In genomic region chr9:134662143-134662876, GRCh38 we compare ENCODE assay signal across 9 cellular contexts. TPM values are rescaled to one million over a fixed set of nuclear protein-coding genes. Genes with fewer than 3 reads are reported as not detected.
A peak's percentile ranks its signal among the peaks of the same experiment; 100 is the strongest.
DNase-seq lines count a peak whose midpoint lies in the region; ATAC-seq and TF ChIP-seq lines count a peak whose summit lies in the region.
"Had no signal": no experiment of that assay in that cellular context is flagged by ENCODE, and none has a peak within 500 bp of the region (broad histone marks: within the 10 kb centered on the region; RNA-seq: fewer than 3 reads in every experiment).

No MANE protein-coding gene starts in this region.

- H3K4me3 ChIP-seq in cardiac fibroblast (replicated peaks in 1 of 2; ENCODE audit: low read depth in 2 of 2, low read length in 2 of 2): no peak overlapping the region
- H3K4me3 ChIP-seq in testis: no peak overlapping the region

- no peaks in the 10 kb centered on the region for H3K36me3 ChIP-seq in testis (ENCODE audit: low read depth, missing control alignments)

- DNase-seq in HT1080 (ENCODE audit: low read depth) (peak; percentile 63), cardiac fibroblast (ENCODE audit: low read depth in 2 of 2) (peak; percentile 86 to 96), left lobe of liver (ENCODE audit: low spot score) (no peak), testis (peak; percentile 42), SW480 (ENCODE audit: low spot score) (no peak), NCI-H1436 (lab: John Stamatoyannopoulos, UW) (no peak), ureter (ENCODE audit: low spot score) (no peak), KBM-7 (no peak)

- H3K4me1 ChIP-seq in testis: peaks cover 12% of the 10 kb centered on the region

- no peaks in the 10 kb centered on the region for H3K9me3 ChIP-seq in testis

- TF ChIP-seq POLR2A in testis (IDR thresholded peaks at IDR 0.05): no peak

- in situ Hi-C loops in KBM-7 (cut with MboI; ENCODE audit: low pct_unique_long_range_greater_than_20kb, low sequenced_read_pairs): no loop called here

- intact Hi-C loops in testis (cut with DNase I; ENCODE audit: low total_unique reads): no loop called here

- H3K27me3 ChIP-seq in testis: no peaks in the 10 kb centered on the region

- peak; percentile 51 for ATAC-seq in left lobe of liver
- ATAC-seq: Panc1 had no signal

- TF ChIP-seq CTCF in cardiac fibroblast (IDR thresholded peaks at IDR 0.05; ENCODE audit: low read depth, low read length) (no peak), testis (IDR thresholded peaks at IDR 0.05) (no peak)

- H3K27ac ChIP-seq in testis: peak overlapping the region in 1 of 2 donors; percentile 41

- 56 to 57% methylated on average over 16 to 17 of the region's 17 CpGs for WGBS in testis, 2 donors

RNA-seq across cellular contexts. Expression of gene COL5A1, which starts 20.7 kb away (rescaled TPM):
- total RNA-seq in HT1080 (2014; rRNA removed; shearing (Covaris generic)): 5.4 and 6.5 TPM in 2 replicates
- polyA plus RNA-seq in HT1080 (2015; cell fraction: cytosol; rRNA removed): 6.7 and 9.0 TPM in 2 replicates
- 70.0 and 77.9 TPM in 2 replicates for polyA plus RNA-seq in HT1080 (2015; cell fraction: nucleus; rRNA removed)
- 2.8 TPM for total RNA-seq in left lobe of liver
- 10 to 100 TPM; 18.5 to 20.8 TPM for total RNA-seq in testis
- 34.3 TPM for polyA plus RNA-seq in testis (ENCODE audit: insufficient read depth, low read depth, low replicate concordance)
- total RNA-seq in ureter: 64.7 TPM

Comparison
In these comparisons a context has a peak if more than half of its experiments do, and no peak if none do; other contexts are left out.
1. DNase-seq: peak in HT1080 (single experiment), cardiac fibroblast (2 of 2) and testis (single experiment); none in left lobe of liver (single experiment), SW480 (single experiment), NCI-H1436 (single experiment), ureter (single experiment) and KBM-7 (single experiment).